ENCODE assay signal across 8 cellular contexts in the genomic region with DNA sequence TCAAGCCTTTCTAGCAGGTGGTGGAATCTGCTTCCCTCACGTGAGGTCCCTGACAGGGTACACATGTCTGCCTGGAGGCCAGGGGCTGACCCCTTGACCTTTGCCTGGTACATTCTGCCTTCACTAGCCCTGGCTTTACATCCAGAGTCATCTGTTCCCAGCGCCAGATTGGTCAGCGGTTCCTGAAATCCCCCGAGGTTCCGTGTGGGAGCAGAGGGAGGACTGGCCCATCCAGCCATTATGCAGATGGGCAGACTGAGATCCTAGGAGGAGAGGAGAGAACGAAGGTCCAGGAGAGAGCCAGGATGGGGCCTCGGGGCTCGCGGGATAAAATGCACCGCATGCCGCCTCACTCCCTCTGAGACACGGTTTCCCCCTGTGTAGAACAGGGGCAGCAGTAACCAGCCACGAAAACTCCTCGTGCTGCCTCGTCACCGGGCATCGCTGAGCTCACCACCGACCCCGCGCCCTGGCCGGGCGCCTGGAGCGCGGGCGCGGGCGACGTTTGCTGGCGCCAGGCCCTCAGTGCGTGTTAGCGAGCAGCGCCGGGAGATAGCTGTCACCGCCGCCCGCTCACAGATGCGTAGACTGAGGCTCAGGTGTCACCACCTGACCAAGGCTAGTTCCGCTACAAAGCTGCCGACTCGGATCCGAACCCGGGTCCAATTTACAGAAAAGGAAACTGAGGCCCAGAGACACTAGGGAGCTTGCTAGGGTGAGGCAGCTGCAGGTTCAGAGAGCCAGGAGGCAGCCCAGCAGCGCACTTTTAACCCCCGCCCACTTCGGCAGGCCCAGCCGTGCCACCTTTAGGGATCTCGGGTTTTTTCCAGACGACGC. TPM values are rescaled to one million over a fixed set of nuclear protein-coding genes. Genes with fewer than 3 reads are reported as not detected.
A peak's percentile ranks its signal among the peaks of the same experiment; 100 is the strongest.
DNase-seq lines count a peak whose midpoint lies in the region; ATAC-seq and TF ChIP-seq lines count a peak whose summit lies in the region.

No MANE protein-coding gene starts in this region.

- BruUV-seq in Caco-2 (replicated peaks; lab: Mats Ljungman, UMichigan) = no TSS peak

- DNase-seq in Caco-2 (no peak), M059J (ENCODE audit: low read depth) (peak; percentile 18), cardiac fibroblast (ENCODE audit: low read depth in 2 of 2) (peak; percentile 35 to 48), memory B cell (ENCODE audit: low spot score in 2 of 2) (peak in 1 of 2 donors; percentile 49), vagina (ENCODE audit: extremely low spot score in 2 of 2) (no peak)

- TF ChIP-seq CTCF in Caco-2 (IDR thresholded peaks at IDR 0.05; ENCODE audit: insufficient read depth in 1 of 2, low read depth in 1 of 2, low read length in 1 of 2, severe bottlenecking in 1 of 2, unreplicated experiment in 1 of 2) (no peak), cardiac fibroblast (IDR thresholded peaks at IDR 0.05; ENCODE audit: low read depth, low read length) (no peak), vagina (IDR thresholded peaks at IDR 0.05) (no peak)

- H3K36me3 ChIP-seq in Caco-2 (ENCODE audit: control insufficient read depth, insufficient read depth, low read length) (no peaks in the 10 kb centered on the region), vagina (no peaks in the 10 kb centered on the region)

- H3K27ac Mint-ChIP-seq in Caco-2 (ENCODE audit: unreplicated experiment) = no peak overlapping the region
- peak overlapping the region; percentile 98 for H3K27ac Mint-ChIP-seq in memory B cell

- H3K9me3 ChIP-seq in Caco-2 (no peaks in the 10 kb centered on the region), vagina (no peaks in the 10 kb centered on the region)

- intact Hi-C loops in Caco-2 (cut with micrococcal nuclease; ENCODE audit: unreplicated experiment) = loop anchor here (1.0 to 10.0 kb wide), 4 partner anchors 39 to 228 kb away; a partner anchor contains a TSS
- intact Hi-C loops in vagina (cut with DNase I) = loop anchor here (10.0 kb wide), 1 partner anchor 159 kb away; a partner anchor contains a TSS

- ATAC-seq in GM21390 (IDR thresholded peaks at IDR 0.05; ENCODE audit: unreplicated experiment) (peak; percentile 6), memory B cell (ENCODE audit: low read depth) (peak; percentile 2), GM18502 (IDR thresholded peaks at IDR 0.05; ENCODE audit: poor library complexity, unreplicated experiment) (no peak), GM21529 (IDR thresholded peaks at IDR 0.05; ENCODE audit: unreplicated experiment) (no peak)

- H3K4me3 ChIP-seq in Caco-2 (ENCODE audit: low read depth, low read length) = peak overlapping the region; percentile 49
- H3K4me3 ChIP-seq in cardiac fibroblast (replicated peaks in 1 of 2; ENCODE audit: low read depth in 2 of 2, low read length in 2 of 2) = peak overlapping the region; percentile 43 to 52
- peak overlapping the region; percentile 85 to 88 for H3K4me3 ChIP-seq in vagina

- TF ChIP-seq POLR2A in vagina (IDR thresholded peaks at IDR 0.05) = no peak

- POLR2A ChIA-PET in Caco-2 (lab: Charles Lee) = no interaction called here

- H3K27me3 Mint-ChIP-seq in Caco-2 (ENCODE audit: insufficient read depth, unreplicated experiment) (no peaks in the 10 kb centered on the region), memory B cell (no peaks in the 10 kb centered on the region)

- no peaks in the 10 kb centered on the region for H3K9me3 Mint-ChIP-seq in Caco-2 (ENCODE audit: unreplicated experiment)
- no peaks in the 10 kb centered on the region for H3K9me3 Mint-ChIP-seq in memory B cell

- peaks cover 12% of the 10 kb centered on the region for H3K36me3 Mint-ChIP-seq in Caco-2 (ENCODE audit: insufficient read depth, unreplicated experiment)
- peaks cover 4% of the 10 kb centered on the region for H3K36me3 Mint-ChIP-seq in memory B cell

- H3K27ac ChIP-seq in vagina = peak overlapping the region; percentile 94

- peaks cover 22% of the 10 kb centered on the region for H3K4me1 ChIP-seq in Caco-2
- peaks cover 77% of the 10 kb centered on the region for H3K4me1 ChIP-seq in vagina

- H3K4me3 Mint-ChIP-seq in Caco-2 (ENCODE audit: unreplicated experiment) (peak overlapping the region; percentile 89), memory B cell (peak overlapping the region; percentile 97)

- CTCF ChIA-PET in Caco-2 (lab: Charles Lee) = interaction anchor here (0.6 to 0.7 kb wide), 2 partner anchors 36 to 229 kb away, joined by 3 read pairs; no protein-coding TSS in a partner anchor

- H3K27me3 ChIP-seq in Caco-2 (replicated peaks; ENCODE audit: control insufficient read depth, insufficient read depth, low read length) = no peaks in the 10 kb centered on the region; the same call in 1 of the 2 replicates
- no peaks in the 10 kb centered on the region for H3K27me3 ChIP-seq in vagina

- peaks cover 24% of the 10 kb centered on the region for H3K4me1 Mint-ChIP-seq in Caco-2 (ENCODE audit: low read depth, unreplicated experiment)
- H3K4me1 Mint-ChIP-seq in memory B cell = peaks cover 66% of the 10 kb centered on the region

RNA-seq across cellular contexts. Expression of a gene that starts 0.8 kb away (rescaled TPM):
- total RNA-seq in Caco-2 (2022) (49.5 and 50.9 TPM in 2 replicates), vagina (21.6 TPM)
- 20.7 and 23.9 TPM in 2 replicates for total RNA-seq in M059J (2014; rRNA removed; shearing (Covaris generic))

RNA-seq across cellular contexts. Expression of a gene that starts 30.5 kb away (rescaled TPM):
- total RNA-seq in Caco-2 (2022) = 14.4 and 18.4 TPM in 2 replicates
- 1.7 and 2.5 TPM in 2 replicates for total RNA-seq in M059J (2014; rRNA removed; shearing (Covaris generic))
- 4.2 TPM for total RNA-seq in vagina

Comparison
In these comparisons a context has a peak if more than half of its experiments do, and no peak if none do; other contexts are left out.
1. DNase-seq: peak in M059J (single experiment) and cardiac fibroblast (2 of 2); none in Caco-2 (0 of 2) and vagina (0 of 2).
2. ATAC-seq: peak in GM21390 (single experiment) and memory B cell (single experiment); none in GM18502 (single experiment) and GM21529 (single experiment).
3. Peak in every context shown above with its lines, with median percentiles within 50 percentile points of each other: H3K4me3 ChIP-seq.